Comparison of ENCODE assay signal across 1 cellular context in the genomic region with DNA sequence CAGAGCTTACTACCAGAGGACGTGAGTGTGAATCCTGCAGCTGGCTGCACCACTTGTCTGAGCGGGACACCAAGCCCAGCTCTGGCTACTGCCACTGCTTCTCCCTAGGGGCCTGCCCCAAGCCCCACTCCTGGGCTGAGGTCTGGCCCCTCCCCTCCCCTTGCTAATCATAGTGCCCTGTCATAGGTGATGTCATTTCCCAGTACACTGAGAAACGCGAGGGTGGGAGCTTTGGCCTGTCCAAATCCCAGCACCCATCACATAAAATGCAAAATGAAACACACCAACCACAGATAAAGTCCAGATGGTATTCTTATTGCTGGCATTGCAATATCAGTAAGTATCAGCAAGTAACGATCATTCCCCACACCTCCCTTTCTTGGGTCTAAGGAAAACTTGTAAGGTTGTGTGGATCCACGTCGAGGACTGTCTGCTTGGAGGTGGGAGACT.
TF ChIP-seq lines count a peak whose summit lies in the region.

No MANE protein-coding gene starts in this region.

TF ChIP-seq in K562, 482 proteins besides CTCF, POLR2A, EP300 and RAD21 (continued from another document):
- TF ChIP-seq MTA3 (IDR thresholded peaks at IDR 0.05; ENCODE audit: borderline replicate concordance) (0 out of 2 replicates have a peak, but pooled peaks have one; percentile 48), ASH1L (IDR thresholded peaks at IDR 0.05; ENCODE audit: borderline replicate concordance, low read depth, partially characterized antibody) (no peak)
- TF ChIP-seq, protein P1, sequence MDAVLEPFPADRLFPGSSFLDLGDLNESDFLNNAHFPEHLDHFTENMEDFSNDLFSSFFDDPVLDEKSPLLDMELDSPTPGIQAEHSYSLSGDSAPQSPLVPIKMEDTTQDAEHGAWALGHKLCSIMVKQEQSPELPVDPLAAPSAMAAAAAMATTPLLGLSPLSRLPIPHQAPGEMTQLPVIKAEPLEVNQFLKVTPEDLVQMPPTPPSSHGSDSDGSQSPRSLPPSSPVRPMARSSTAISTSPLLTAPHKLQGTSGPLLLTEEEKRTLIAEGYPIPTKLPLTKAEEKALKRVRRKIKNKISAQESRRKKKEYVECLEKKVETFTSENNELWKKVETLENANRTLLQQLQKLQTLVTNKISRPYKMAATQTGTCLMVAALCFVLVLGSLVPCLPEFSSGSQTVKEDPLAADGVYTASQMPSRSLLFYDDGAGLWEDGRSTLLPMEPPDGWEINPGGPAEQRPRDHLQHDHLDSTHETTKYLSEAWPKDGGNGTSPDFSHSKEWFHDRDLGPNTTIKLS (IDR thresholded peaks at IDR 0.05; ENCODE audit: borderline replicate concordance, low read depth): no peak
